In the genomic region with DNA sequence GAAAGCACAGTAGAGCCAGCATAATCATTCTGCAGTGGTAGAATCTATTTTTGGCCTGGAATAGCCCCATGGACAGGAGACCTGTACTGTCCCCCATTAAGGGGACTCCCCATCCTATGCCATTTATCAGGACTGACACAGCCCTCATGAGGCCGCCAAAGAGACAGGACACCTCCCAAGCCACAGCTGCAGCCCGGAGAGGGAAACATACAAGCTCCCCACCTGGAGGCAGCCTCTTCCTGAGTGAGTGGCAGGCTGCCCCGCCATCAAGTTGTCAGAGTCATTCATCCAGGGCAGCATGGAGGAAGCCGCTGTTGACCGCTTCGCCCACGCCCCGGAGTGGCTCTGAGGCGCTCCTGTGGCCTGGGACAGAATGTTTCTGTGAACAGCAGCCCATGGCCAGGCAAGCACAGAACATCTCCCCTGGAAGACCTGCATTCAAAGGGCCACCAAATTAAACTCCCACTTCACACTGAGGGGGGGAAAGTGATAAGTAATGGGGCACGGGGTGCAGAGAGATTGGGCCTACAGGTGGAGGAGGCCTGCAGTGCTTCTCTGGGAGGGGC, we compare ENCODE assay signal across 20 cellular contexts.
"Had no signal": no experiment of that assay in that cellular context is flagged by ENCODE, and none has a peak within 500 bp of the region (broad histone marks: within the 10 kb centered on the region; RNA-seq: fewer than 3 reads in every experiment).

No MANE protein-coding gene starts in this region.

- H3K36me3 ChIP-seq: brain microvascular endothelial cell, spleen, thoracic aorta had no signal

- H3K9me3 ChIP-seq: spleen, thoracic aorta had no signal

- H3K27me3 ChIP-seq: brain microvascular endothelial cell, spleen had no signal

- ATAC-seq: activated CD8-positive, alpha-beta T cell treated with anti-CD3 and anti-CD28 coated beads, Interleukin-2, amount 10 ng/mL, durations not matched to agents 7 days and 5 days; esophagus mucosa; natural killer cell had no signal

- DNase-seq: activated CD4-positive, alpha-beta T cell treated with anti-CD3 and anti-CD28 coated beads, Interleukin-2, amount 10 ng/mL, durations not matched to agents 7 days and 5 days; activated CD4-positive, CD25-positive, alpha-beta regulatory T cell treated with anti-CD3 and anti-CD28 coated beads, Interleukin-2, amount 50 U/mL, for 72 hours; activated CD8-positive, alpha-beta T cell treated with anti-CD3 and anti-CD28 coated beads, Interleukin-2, amount 10 ng/mL, durations not matched to agents 7 days and 5 days; activated gamma-delta T cell treated with Interleukin-2 at 50 U/mL for 16 hours; aorta; brain microvascular endothelial cell; central memory CD4-positive, alpha-beta T cell; effector memory CD4-positive, alpha-beta T cell; foreskin melanocyte; hippocampal formation; midbrain; natural killer cell; retina; spleen; stimulated activated CD4-positive, alpha-beta T cell treated with anti-CD3 and anti-CD28 coated beads, Interleukin-4, amount 100 ng/mL, for 1 hour; stimulated activated naive CD4-positive, alpha-beta T cell; T-helper 2 cell had no signal

- H3K4me3 ChIP-seq: spleen, thoracic aorta had no signal

- H3K27ac ChIP-seq: brain microvascular endothelial cell, spleen, thoracic aorta, VCaP had no signal
